Comparison of ENCODE assay signal across 14 cellular contexts in genomic region chr12:3189282-3189681, GRCh38.
DNase-seq lines count a peak whose midpoint lies in the region; ATAC-seq and TF ChIP-seq lines count a peak whose summit lies in the region.
"Had no signal": no experiment of that assay in that cellular context is flagged by ENCODE, and none has a peak within 500 bp of the region (broad histone marks: within the 10 kb centered on the region; RNA-seq: fewer than 3 reads in every experiment).

No MANE protein-coding gene starts in this region.

- peak; percentile 15 for DNase-seq in NCI-H2107 treated with DMSO at 0.1 percent for 48 hours (lab: John Stamatoyannopoulos, UW; ENCODE audit: unreplicated experiment)
- DNase-seq in NCI-H2107 (lab: John Stamatoyannopoulos, UW): no peak
- no peak for DNase-seq in endothelial cell (ENCODE audit: low spot score)
- peak; percentile 23 for DNase-seq in osteoblast (ENCODE audit: insufficient read length, low spot score, missing footprints)
- DNase-seq in stimulated activated CD4-positive, alpha-beta T cell treated with anti-CD3 and anti-CD28 coated beads, Interleukin-4, amount 100 ng/mL, for 1 hour: no peak
- DNase-seq in activated CD8-positive, alpha-beta T cell treated with anti-CD3 and anti-CD28 coated beads for 36 hours: no peak
- DNase-seq: 8988T; AML-193; Calu3; CD4-positive, alpha-beta T cell; DND-41; HCEC 1CT; HFFc6 had no signal

- H3K4me2 ChIP-seq in BLaER1 (peak overlapping the region; percentile 58), osteoblast (ENCODE audit: insufficient read depth, low read length) (no peak overlapping the region)

- peaks cover 49% of the 10 kb centered on the region for H3K4me1 Mint-ChIP-seq in endothelial cell (ENCODE audit: unreplicated experiment)
- peaks cover 9% of the 10 kb centered on the region for H3K4me1 Mint-ChIP-seq in activated CD8-positive, alpha-beta T cell treated with anti-CD3 and anti-CD28 coated beads for 36 hours (ENCODE audit: low read depth)

- peak overlapping the region; percentile 76 for H3K4me3 Mint-ChIP-seq in endothelial cell (ENCODE audit: unreplicated experiment)
- no peak overlapping the region for H3K4me3 Mint-ChIP-seq in activated CD8-positive, alpha-beta T cell treated with anti-CD3 and anti-CD28 coated beads for 36 hours
- H3K4me3 Mint-ChIP-seq: CD4-positive, alpha-beta T cell; HFFc6 had no signal

- peaks cover 24% of the 10 kb centered on the region for H3K27me3 Mint-ChIP-seq in endothelial cell (ENCODE audit: unreplicated experiment)
- H3K27me3 Mint-ChIP-seq in activated CD8-positive, alpha-beta T cell treated with anti-CD3 and anti-CD28 coated beads for 36 hours: peaks cover 4% of the 10 kb centered on the region

- H3K27ac ChIP-seq in BLaER1 (no peak overlapping the region), osteoblast (ENCODE audit: low read depth, low read length) (no peak overlapping the region)

- no peaks in the 10 kb centered on the region for H3K9me3 Mint-ChIP-seq in endothelial cell (ENCODE audit: unreplicated experiment)
- no peaks in the 10 kb centered on the region for H3K9me3 Mint-ChIP-seq in activated CD8-positive, alpha-beta T cell treated with anti-CD3 and anti-CD28 coated beads for 36 hours
- H3K9me3 Mint-ChIP-seq: CD4-positive, alpha-beta T cell; HFFc6 had no signal

- peaks cover 18% of the 10 kb centered on the region for H3K36me3 Mint-ChIP-seq in endothelial cell (ENCODE audit: low read depth, unreplicated experiment)
- no peaks in the 10 kb centered on the region for H3K36me3 Mint-ChIP-seq in activated CD8-positive, alpha-beta T cell treated with anti-CD3 and anti-CD28 coated beads for 36 hours (ENCODE audit: low read depth)

- POLR2A ChIA-PET in activated CD8-positive, alpha-beta T cell treated with anti-CD3 and anti-CD28 coated beads for 36 hours (lab: Charles Lee): no interaction called here

- H3K9me3 ChIP-seq in BLaER1 (no peaks in the 10 kb centered on the region), osteoblast (ENCODE audit: low read depth, low read length) (no peaks in the 10 kb centered on the region)

- no peak for ATAC-seq in activated CD8-positive, alpha-beta T cell treated with anti-CD3 and anti-CD28 coated beads for 36 hours

- H3K4me3 ChIP-seq in BLaER1 (no peak overlapping the region), osteoblast (ENCODE audit: insufficient read depth, low read length) (no peak overlapping the region)

- H3K27me3 ChIP-seq in BLaER1 (no peaks in the 10 kb centered on the region), osteoblast (ENCODE audit: insufficient read depth, low read length) (peaks cover 23% of the 10 kb centered on the region)

- H3K4me1 ChIP-seq in BLaER1 (peaks cover 59% of the 10 kb centered on the region), osteoblast (ENCODE audit: insufficient read depth, low read length) (no peaks in the 10 kb centered on the region)

- no peak overlapping the region for H3K9ac ChIP-seq in BLaER1

- CTCF ChIA-PET in activated CD8-positive, alpha-beta T cell treated with anti-CD3 and anti-CD28 coated beads for 36 hours (lab: Charles Lee): interaction anchor here (0.7 to 1.3 kb wide), 2 partner anchors 36 to 116 kb away, joined by 3 to 4 read pairs; no protein-coding TSS in a partner anchor

- no peaks in the 10 kb centered on the region for H3K36me3 ChIP-seq in BLaER1
- H3K36me3 ChIP-seq in osteoblast (ENCODE audit: insufficient read depth, low read length): no peaks in the 10 kb centered on the region

- no peak overlapping the region for H3K27ac Mint-ChIP-seq in endothelial cell (ENCODE audit: unreplicated experiment)
- no peak overlapping the region for H3K27ac Mint-ChIP-seq in activated CD8-positive, alpha-beta T cell treated with anti-CD3 and anti-CD28 coated beads for 36 hours
- H3K27ac Mint-ChIP-seq: CD4-positive, alpha-beta T cell; HFFc6 had no signal

- H4K20me1 ChIP-seq in BLaER1: peaks cover 82% of the 10 kb centered on the region
- H4K20me1 ChIP-seq in osteoblast (ENCODE audit: insufficient read depth, low read length): peaks cover 43% of the 10 kb centered on the region

- no peaks in the 10 kb centered on the region for H3K79me2 ChIP-seq in osteoblast (ENCODE audit: insufficient read depth, low read length)

- no peak for TF ChIP-seq CTCF in endothelial cell (IDR thresholded peaks at IDR 0.05; ENCODE audit: unreplicated experiment)
- TF ChIP-seq CTCF in osteoblast (IDR thresholded peaks at IDR 0.05; ENCODE audit: extremely low read depth, low read depth, low read length): no peak
- TF ChIP-seq CTCF in activated CD8-positive, alpha-beta T cell treated with anti-CD3 and anti-CD28 coated beads for 36 hours (IDR thresholded peaks at IDR 0.05): no peak

- intact Hi-C loops in activated CD8-positive, alpha-beta T cell treated with anti-CD3 and anti-CD28 coated beads for 36 hours (cut with micrococcal nuclease): no loop called here

- H2AFZ ChIP-seq in osteoblast (ENCODE audit: low read length): no peak overlapping the region

Comparison
In these comparisons a context has a peak if more than half of its experiments do, and no peak if none do; other contexts are left out.
1. DNase-seq: peak in NCI-H2107 treated with DMSO at 0.1 percent for 48 hours (single experiment) and osteoblast (single experiment); none in NCI-H2107 (single experiment), endothelial cell (single experiment), stimulated activated CD4-positive, alpha-beta T cell treated with anti-CD3 and anti-CD28 coated beads, Interleukin-4, amount 100 ng/mL, for 1 hour (single experiment) and activated CD8-positive, alpha-beta T cell treated with anti-CD3 and anti-CD28 coated beads for 36 hours (single experiment).